In the genomic region with DNA sequence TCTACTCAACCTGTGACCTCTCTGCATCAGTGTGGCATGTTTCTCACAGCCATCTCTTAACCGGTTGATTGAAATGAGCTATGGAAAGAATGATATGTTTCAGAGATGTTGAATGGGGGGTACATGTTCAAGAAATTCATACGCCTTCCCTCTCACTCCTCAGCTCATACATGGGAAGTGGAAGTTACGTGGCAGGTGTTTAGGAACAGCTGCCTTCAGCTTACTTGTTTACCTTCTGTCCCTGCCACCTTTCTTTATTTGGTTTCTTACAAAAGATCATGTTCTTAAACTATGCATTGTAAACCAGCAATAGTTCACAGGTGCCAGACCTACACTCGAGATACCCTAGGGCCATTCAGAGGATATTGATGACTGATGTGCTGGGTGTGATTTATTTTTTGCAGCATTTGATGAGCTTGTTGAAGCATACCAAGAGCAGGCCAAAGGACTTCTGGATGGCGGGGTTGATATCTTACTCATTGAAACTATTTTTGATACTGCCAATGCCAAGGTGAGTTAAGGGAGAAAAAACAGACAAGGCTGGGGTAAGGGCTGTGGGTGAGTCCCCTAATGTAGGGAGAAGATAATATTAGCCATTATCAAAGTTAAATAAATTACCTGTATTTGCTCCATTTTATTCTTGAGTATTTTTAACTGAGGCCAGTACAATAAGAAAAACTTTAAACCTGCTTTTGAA, we compare ENCODE assay signal across 20 cellular contexts. TPM values are rescaled to one million over a fixed set of nuclear protein-coding genes. Genes with fewer than 3 reads are reported as not detected.
DNase-seq lines count a peak whose midpoint lies in the region; ATAC-seq, FAIRE-seq and TF ChIP-seq lines count a peak whose summit lies in the region.
"Had no signal": no experiment of that assay in that cellular context is flagged by ENCODE, and none has a peak within 500 bp of the region (broad histone marks: within the 10 kb centered on the region; RNA-seq: fewer than 3 reads in every experiment).

No MANE protein-coding gene starts in this region.

- DNase-seq in NCI-H2171 treated with DMSO at 0.1 percent for 48 hours (lab: John Stamatoyannopoulos, UW) (peak; percentile 57), NCI-H2171 (lab: John Stamatoyannopoulos, UW) (no peak), cardiac muscle cell (ENCODE audit: low read depth in 1 of 2, low spot score in 1 of 2) (no peak), cardiac septum (ENCODE audit: low spot score) (no peak), body of pancreas (peak in 1 of 4 donors; percentile 40), pancreas (no peak), breast epithelium (ENCODE audit: low spot score in 2 of 2) (no peak)
- DNase-seq: ACHN; BE2C; C1 segment of cervical spinal cord; CD4-positive, CD25-positive, alpha-beta regulatory T cell; CD8-positive, alpha-beta memory T cell; COR-L47; GF-D8; GOT3; H7; HFFc6 had no signal

- ATAC-seq in body of pancreas (no peak), pancreas (peak; percentile 26 to 66 (median 54))
- ATAC-seq: HCT116 had no signal

- no peak for FAIRE-seq in pancreas (lab: Jason Lieb, UNC)
- FAIRE-seq: A204.1 had no signal

- peaks cover 43% of the 10 kb centered on the region for H3K4me1 ChIP-seq in cardiac muscle cell (ENCODE audit: low read depth)
- H3K4me1 ChIP-seq in body of pancreas, result peaks cover 38% of the 10 kb centered on the region
- H3K4me1 ChIP-seq in pancreas, result peaks cover 21 to 30% (median 22%) of the 10 kb centered on the region in 3 donors
- no peaks in the 10 kb centered on the region for H3K4me1 ChIP-seq in breast epithelium
- H3K4me1 ChIP-seq: BE2C had no signal

- H3K9me3 ChIP-seq in cardiac muscle cell (ENCODE audit: low read depth) (no peaks in the 10 kb centered on the region), body of pancreas (no peaks in the 10 kb centered on the region), pancreas (no peaks in the 10 kb centered on the region), breast epithelium (no peaks in the 10 kb centered on the region)
- H3K9me3 ChIP-seq: BE2C had no signal

- peak overlapping the region; percentile 69 for H3K27ac ChIP-seq in cardiac muscle cell
- H3K27ac ChIP-seq in body of pancreas, result peak overlapping the region; percentile 14 to 59 (median 32)
- H3K27ac ChIP-seq in pancreas, result peak overlapping the region in 2 of 4 donors; percentile 10 to 23
- H3K27ac ChIP-seq in breast epithelium, result no peak overlapping the region
- H3K27ac ChIP-seq: HL-60 had no signal

- no peak overlapping the region for H3K4me3 ChIP-seq in cardiac muscle cell
- H3K4me3 ChIP-seq in body of pancreas, result no peak overlapping the region
- no peak overlapping the region for H3K4me3 ChIP-seq in pancreas
- H3K4me3 ChIP-seq in breast epithelium, result no peak overlapping the region

- 33 to 37% methylated on average over 5 of the region's 5 CpGs for WGBS in body of pancreas, 2 donors
- WGBS in pancreas, 2 donors, result 43 to 45% methylated on average over 5 of the region's 5 CpGs

- no peak for TF ChIP-seq POLR2A in body of pancreas (IDR thresholded peaks at IDR 0.05)
- no peak for TF ChIP-seq POLR2A in breast epithelium (IDR thresholded peaks at IDR 0.05)

- no peaks in the 10 kb centered on the region for H3K27me3 ChIP-seq in cardiac muscle cell
- no peaks in the 10 kb centered on the region for H3K27me3 ChIP-seq in body of pancreas
- H3K27me3 ChIP-seq in pancreas, result no peaks in the 10 kb centered on the region
- no peaks in the 10 kb centered on the region for H3K27me3 ChIP-seq in breast epithelium
- H3K27me3 ChIP-seq: BE2C had no signal

- TF ChIP-seq CTCF in cardiac muscle cell (IDR thresholded peaks at IDR 0.05; ENCODE audit: low read depth, low read length) (no peak), body of pancreas (IDR thresholded peaks at IDR 0.05) (no peak), pancreas (IDR thresholded peaks at IDR 0.05) (no peak), breast epithelium (IDR thresholded peaks at IDR 0.05) (no peak)

- intact Hi-C loops in cardiac septum (cut with DNase I), result loop anchor here (10.0 kb wide), 1 partner anchor 62 kb away; no protein-coding TSS in a partner anchor
- intact Hi-C loops in body of pancreas (cut with DNase I), result no loop called here
- intact Hi-C loops in pancreas (cut with DNase I), result no loop called here
- intact Hi-C loops in breast epithelium (cut with DNase I; ENCODE audit: low total_unique reads), result no loop called here

- H3K36me3 ChIP-seq in cardiac muscle cell (peaks cover 30% of the 10 kb centered on the region), body of pancreas (replicated peaks in 1 of 2; ENCODE audit: insufficient read depth in 1 of 2, low read depth in 2 of 2) (peaks cover 0 to 17% of the 10 kb centered on the region in 2 donors), pancreas (peaks cover 0 to 46% (median 27%) of the 10 kb centered on the region in 3 donors), breast epithelium (peaks cover 13% of the 10 kb centered on the region)

RNA-seq across cellular contexts. Expression of a gene that starts 17.4 kb away (rescaled TPM):
- 34.5 and 61.7 TPM in 2 replicates for total RNA-seq in cardiac muscle cell
- 23.9 and 45.9 TPM in 2 replicates for polyA plus RNA-seq in cardiac muscle cell
- 58.8 TPM for total RNA-seq in cardiac septum
- total RNA-seq in body of pancreas, result 10 to 100 TPM; 26.7 to 29.8 TPM
- 10 to 100 TPM; 20.8 to 29.1 (median 25.8) TPM for total RNA-seq in pancreas
- polyA plus RNA-seq in pancreas, result 1 to 10 TPM; 8.1 to 8.6 TPM
- 10 to 100 TPM; 30.5 to 32.3 (median 31.7) TPM for total RNA-seq in breast epithelium

Comparison
In these comparisons a context has a peak if more than half of its experiments do, and no peak if none do; other contexts are left out.
1. H3K27ac ChIP-seq: peak in cardiac muscle cell (single experiment) and body of pancreas (4 of 4); none in breast epithelium (0 of 2).